In the genomic region with DNA sequence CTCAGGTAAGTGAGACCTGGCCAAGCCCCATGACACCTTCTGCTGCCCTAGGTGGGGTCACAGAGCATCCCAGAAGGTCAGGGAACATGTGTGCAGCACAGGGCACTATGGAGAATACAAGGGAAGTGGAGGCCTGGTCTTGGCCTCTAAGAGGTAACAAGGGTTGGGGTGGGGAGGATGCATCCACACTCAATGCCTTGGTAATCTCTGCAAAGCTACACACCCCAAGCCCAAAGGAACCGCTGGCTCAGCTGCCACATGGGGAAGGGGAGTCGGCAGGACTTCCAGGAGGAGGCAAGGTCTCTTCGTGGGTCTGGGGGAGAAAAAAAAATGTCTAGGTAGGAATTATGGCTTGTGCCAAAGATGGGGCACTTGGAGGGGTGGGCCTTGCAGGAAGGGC, we compare ENCODE assay signal across 23 cellular contexts. TPM values are rescaled to one million over a fixed set of nuclear protein-coding genes. Genes with fewer than 3 reads are reported as not detected.
A peak's percentile ranks its signal among the peaks of the same experiment; 100 is the strongest.
DNase-seq lines count a peak whose midpoint lies in the region; ATAC-seq and TF ChIP-seq lines count a peak whose summit lies in the region.
"Had no signal": no experiment of that assay in that cellular context is flagged by ENCODE, and none has a peak within 500 bp of the region (broad histone marks: within the 10 kb centered on the region; RNA-seq: fewer than 3 reads in every experiment).

No MANE protein-coding gene starts in this region.

- no peak for DNase-seq in activated CD4-positive, alpha-beta T cell treated with anti-CD3 and anti-CD28 coated beads, Interleukin-2, amount 10 ng/mL, durations not matched to agents 7 days and 5 days
- DNase-seq in activated CD4-positive, alpha-beta T cell treated with anti-CD3 and anti-CD28 coated beads for 48 hours, result no peak
- no peak for DNase-seq in activated naive CD8-positive, alpha-beta T cell treated with anti-CD3 and anti-CD28 coated beads, Interleukin-2, amount 50 U/mL, for 24 hours
- DNase-seq in natural killer cell (no peak), glutamatergic neuron (no peak), ovary (no peak)
- DNase-seq: activated CD4-positive, alpha-beta T cell treated with anti-CD3 and anti-CD28 coated beads for 4 hours; amygdala; foreskin fibroblast; NCI-H1105; NCI-H2029 treated with DMSO at 0.1 percent for 48 hours; NCI-H226; NCI-H774 had no signal

- no peak for TF ChIP-seq CTCF in natural killer cell (IDR thresholded peaks at IDR 0.05)
- no peak for TF ChIP-seq CTCF in glutamatergic neuron (IDR thresholded peaks at IDR 0.05; ENCODE audit: partially characterized antibody, unreplicated experiment)
- no peak for TF ChIP-seq CTCF in ovary (IDR thresholded peaks at IDR 0.05)

- POLR2A ChIA-PET in activated CD4-positive, alpha-beta T cell treated with anti-CD3 and anti-CD28 coated beads, Interleukin-2, amount 10 ng/mL, durations not matched to agents 7 days and 5 days (lab: Charles Lee), result no interaction called here

- H3K9me3 Mint-ChIP-seq in activated CD4-positive, alpha-beta T cell treated with anti-CD3 and anti-CD28 coated beads, Interleukin-2, amount 10 ng/mL, durations not matched to agents 7 days and 5 days, result no peaks in the 10 kb centered on the region
- peaks cover 4% of the 10 kb centered on the region for H3K9me3 Mint-ChIP-seq in activated naive CD8-positive, alpha-beta T cell treated with anti-CD3 and anti-CD28 coated beads, Interleukin-2, amount 50 U/mL, for 24 hours
- H3K9me3 Mint-ChIP-seq in natural killer cell, result no peaks in the 10 kb centered on the region
- H3K9me3 Mint-ChIP-seq in glutamatergic neuron (ENCODE audit: unreplicated experiment), result peaks cover 5% of the 10 kb centered on the region
- H3K9me3 Mint-ChIP-seq: nephron had no signal

- CTCF ChIA-PET in activated CD4-positive, alpha-beta T cell treated with anti-CD3 and anti-CD28 coated beads, Interleukin-2, amount 10 ng/mL, durations not matched to agents 7 days and 5 days (lab: Charles Lee), result interaction anchor here (1.0 to 6.4 kb wide), 4 partner anchors 9 to 79 kb away, joined by 3 to 25 read pairs (median 4); no protein-coding TSS in a partner anchor

- H3K36me3 ChIP-seq in KOPT-K1 (ENCODE audit: insufficient read depth, low read length) (peaks cover 96% of the 10 kb centered on the region), ovary (no peaks in the 10 kb centered on the region)
- H3K36me3 ChIP-seq: cardiac muscle cell, right lobe of liver had no signal

- H3K9me3 ChIP-seq in KOPT-K1 (ENCODE audit: insufficient read depth, low read length, poor library complexity, severe bottlenecking) (no peaks in the 10 kb centered on the region), ovary (no peaks in the 10 kb centered on the region)
- H3K9me3 ChIP-seq: right lobe of liver had no signal

- 67 to 79% (median 75%) methylated on average over 3 of the region's 3 CpGs for WGBS in ovary, 3 donors

- no peak for TF ChIP-seq EP300 in ovary (IDR thresholded peaks at IDR 0.05)

- no peak for ATAC-seq in activated naive CD8-positive, alpha-beta T cell treated with anti-CD3 and anti-CD28 coated beads, Interleukin-2, amount 50 U/mL, for 24 hours
- no peak for ATAC-seq in natural killer cell
- ATAC-seq in GM19035 (IDR thresholded peaks at IDR 0.05; ENCODE audit: unreplicated experiment), result no peak
- ATAC-seq: left lobe of liver, right lobe of liver had no signal

- no peaks in the 10 kb centered on the region for H3K27me3 Mint-ChIP-seq in activated CD4-positive, alpha-beta T cell treated with anti-CD3 and anti-CD28 coated beads, Interleukin-2, amount 10 ng/mL, durations not matched to agents 7 days and 5 days
- H3K27me3 Mint-ChIP-seq in activated naive CD8-positive, alpha-beta T cell treated with anti-CD3 and anti-CD28 coated beads, Interleukin-2, amount 50 U/mL, for 24 hours, result no peaks in the 10 kb centered on the region
- H3K27me3 Mint-ChIP-seq in natural killer cell (ENCODE audit: low read depth in 2 of 2), result peaks cover 0 to 5% of the 10 kb centered on the region in 2 donors
- peaks cover 7% of the 10 kb centered on the region for H3K27me3 Mint-ChIP-seq in glutamatergic neuron (ENCODE audit: unreplicated experiment)

- H3K27me3 ChIP-seq in ovary, result no peaks in the 10 kb centered on the region
- H3K27me3 ChIP-seq: cardiac muscle cell, dorsolateral prefrontal cortex, right lobe of liver had no signal

- H3K4me3 Mint-ChIP-seq in activated CD4-positive, alpha-beta T cell treated with anti-CD3 and anti-CD28 coated beads, Interleukin-2, amount 10 ng/mL, durations not matched to agents 7 days and 5 days, result peak overlapping the region; percentile 58
- H3K4me3 Mint-ChIP-seq in activated naive CD8-positive, alpha-beta T cell treated with anti-CD3 and anti-CD28 coated beads, Interleukin-2, amount 50 U/mL, for 24 hours, result peak overlapping the region; percentile 69
- peak overlapping the region; percentile 22 for H3K4me3 Mint-ChIP-seq in natural killer cell
- no peak overlapping the region for H3K4me3 Mint-ChIP-seq in glutamatergic neuron (ENCODE audit: unreplicated experiment)
- H3K4me3 Mint-ChIP-seq: nephron had no signal

- peaks cover 6% of the 10 kb centered on the region for H3K4me1 ChIP-seq in ovary (ENCODE audit: insufficient read depth)
- H3K4me1 ChIP-seq: right lobe of liver had no signal

- no peak for TF ChIP-seq POLR2A in ovary (IDR thresholded peaks at IDR 0.05)

- H3K36me3 Mint-ChIP-seq in activated CD4-positive, alpha-beta T cell treated with anti-CD3 and anti-CD28 coated beads, Interleukin-2, amount 10 ng/mL, durations not matched to agents 7 days and 5 days (ENCODE audit: low read depth), result peaks cover 90% of the 10 kb centered on the region
- H3K36me3 Mint-ChIP-seq in activated naive CD8-positive, alpha-beta T cell treated with anti-CD3 and anti-CD28 coated beads, Interleukin-2, amount 50 U/mL, for 24 hours (ENCODE audit: low read depth), result peaks cover 65% of the 10 kb centered on the region
- H3K36me3 Mint-ChIP-seq in natural killer cell (no peaks in the 10 kb centered on the region), glutamatergic neuron (ENCODE audit: unreplicated experiment) (peaks cover 7% of the 10 kb centered on the region)

- no peak overlapping the region for H3K4me3 ChIP-seq in ovary
- H3K4me3 ChIP-seq: cardiac muscle cell, right lobe of liver had no signal

- H3K27ac ChIP-seq in KOPT-K1 (ENCODE audit: low read depth, low read length, poor library complexity, severe bottlenecking), result peak overlapping the region; percentile 38
- H3K27ac ChIP-seq in ovary, result no peak overlapping the region
- H3K27ac ChIP-seq: cardiac muscle cell, right lobe of liver had no signal

- H3K27ac Mint-ChIP-seq in activated CD4-positive, alpha-beta T cell treated with anti-CD3 and anti-CD28 coated beads, Interleukin-2, amount 10 ng/mL, durations not matched to agents 7 days and 5 days, result peak overlapping the region; percentile 87
- H3K27ac Mint-ChIP-seq in activated naive CD8-positive, alpha-beta T cell treated with anti-CD3 and anti-CD28 coated beads, Interleukin-2, amount 50 U/mL, for 24 hours, result peak overlapping the region; percentile 84
- H3K27ac Mint-ChIP-seq in natural killer cell (no peak overlapping the region), glutamatergic neuron (ENCODE audit: unreplicated experiment) (no peak overlapping the region)
- H3K27ac Mint-ChIP-seq: nephron had no signal

- intact Hi-C loops in natural killer cell (cut with micrococcal nuclease) (no loop called here), ovary (cut with DNase I) (no loop called here)

- H3K4me1 Mint-ChIP-seq in activated CD4-positive, alpha-beta T cell treated with anti-CD3 and anti-CD28 coated beads, Interleukin-2, amount 10 ng/mL, durations not matched to agents 7 days and 5 days, result peaks cover 76% of the 10 kb centered on the region
- H3K4me1 Mint-ChIP-seq in activated naive CD8-positive, alpha-beta T cell treated with anti-CD3 and anti-CD28 coated beads, Interleukin-2, amount 50 U/mL, for 24 hours, result peaks cover 65% of the 10 kb centered on the region
- H3K4me1 Mint-ChIP-seq in natural killer cell (peaks cover 18 to 37% of the 10 kb centered on the region in 2 donors), glutamatergic neuron (ENCODE audit: low read depth, unreplicated experiment) (peaks cover 18% of the 10 kb centered on the region)

RNA-seq across cellular contexts. Expression of gene CD5, which starts 17.3 kb away (rescaled TPM):
- 100 to 1,000 TPM; 379 to 405 TPM for total RNA-seq in activated CD4-positive, alpha-beta T cell treated with anti-CD3 and anti-CD28 coated beads, Interleukin-2, amount 10 ng/mL, durations not matched to agents 7 days and 5 days
- total RNA-seq in natural killer cell (10 to 100 TPM in 1 of 3 donors, 1 to 10 TPM in 2; 1.2 to 17.7 (median 7.9) TPM), glutamatergic neuron (ENCODE audit: unreplicated experiment) (not detected), ovary (1 to 10 TPM in 1 of 7 donors, under 1 TPM in 5, not detected in 1; 0.12 to 1.3 (median 0.29) TPM)
- under 1 TPM; 0.12 to 0.83 TPM for polyA plus RNA-seq in ovary
- total RNA-seq: A673, cardiac muscle cell, epithelial cell of proximal tubule had no signal
- polyA plus RNA-seq: BJ, cardiac muscle cell had no signal

RNA-seq across cellular contexts. Expression of gene VPS37C, which starts 41.7 kb away (rescaled TPM):
- total RNA-seq in activated CD4-positive, alpha-beta T cell treated with anti-CD3 and anti-CD28 coated beads, Interleukin-2, amount 10 ng/mL, durations not matched to agents 7 days and 5 days, result 1 to 10 TPM; 5.5 to 5.8 TPM
- total RNA-seq in natural killer cell, result 1 to 10 TPM; 6.4 to 6.9 (median 6.5) TPM
- 27.1 TPM for total RNA-seq in glutamatergic neuron (ENCODE audit: unreplicated experiment)
- total RNA-seq in ovary, result 10 to 100 TPM; 11.3 to 25.8 (median 20.7) TPM
- 10 to 100 TPM in 1 of 2 donors, 1 to 10 TPM in 1; 7.8 to 14.0 TPM for polyA plus RNA-seq in ovary

Comparison
In these comparisons a context has a peak if more than half of its experiments do, and no peak if none do; other contexts are left out.
1. H3K27ac Mint-ChIP-seq: peak in activated CD4-positive, alpha-beta T cell treated with anti-CD3 and anti-CD28 coated beads, Interleukin-2, amount 10 ng/mL, durations not matched to agents 7 days and 5 days (single experiment) and activated naive CD8-positive, alpha-beta T cell treated with anti-CD3 and anti-CD28 coated beads, Interleukin-2, amount 50 U/mL, for 24 hours (single experiment); none in natural killer cell (0 of 2) and glutamatergic neuron (single experiment).
2. RNA of gene CD5, which starts 17.3 kb away (total RNA-seq): 379 to 405 TPM in activated CD4-positive, alpha-beta T cell treated with anti-CD3 and anti-CD28 coated beads, Interleukin-2, amount 10 ng/mL, durations not matched to agents 7 days and 5 days; 1.2 to 17.7 TPM in natural killer cell, 0.12 to 1.3 TPM in ovary and not detected in glutamatergic neuron (single experiment); every median in the first group is over 10 times any median in the second.